Comparison of ENCODE assay signal across 37 cellular contexts in genomic region chr2:210277133-210277532, GRCh38. TPM values are rescaled to one million over a fixed set of nuclear protein-coding genes. Genes with fewer than 3 reads are reported as not detected.
"Had no signal": no experiment of that assay in that cellular context is flagged by ENCODE, and none has a peak within 500 bp of the region (broad histone marks: within the 10 kb centered on the region; RNA-seq: fewer than 3 reads in every experiment).

No MANE protein-coding gene starts in this region.

- ATAC-seq: activated naive CD4-positive, alpha-beta T cell treated with anti-CD3 and anti-CD28 coated beads, Interleukin-2, amount 50 U/mL, for 72 hours; activated naive CD8-positive, alpha-beta T cell treated with anti-CD3 and anti-CD28 coated beads, Interleukin-2, amount 50 U/mL, for 24 hours; activated T-cell treated with anti-CD3 and anti-CD28 coated beads, Interleukin-2, amount 50 U/mL, for 4 hours; activated T-cell treated with anti-CD3 and anti-CD28 coated beads, Interleukin-2, amount 50 U/mL, for 72 hours; activated T-helper 17 cell treated with anti-CD3 and anti-CD28 coated beads, Interleukin-2, amount 50 U/mL, for 72 hours; body of pancreas had no signal

- H3K4me1 ChIP-seq: adrenal gland, ascending aorta, body of pancreas, breast epithelium had no signal

- H3K27me3 ChIP-seq: adrenal gland, ascending aorta, body of pancreas, brain microvascular endothelial cell, breast epithelium, cardiac muscle cell had no signal

- H3K9me3 ChIP-seq: adrenal gland, ascending aorta, body of pancreas, breast epithelium had no signal

- H3K4me3 ChIP-seq: adrenal gland, ascending aorta, body of pancreas, breast epithelium, cardiac muscle cell had no signal

- DNase-seq: activated effector memory CD4-positive, alpha-beta T cell treated with anti-CD3 and anti-CD28 coated beads, Interleukin-2, amount 50 U/mL, for 16 hours; activated effector memory CD4-positive, alpha-beta T cell treated with Interleukin-2 at 50 U/mL for 16 hours; activated gamma-delta T cell; activated gamma-delta T cell treated with Interleukin-2 at 50 U/mL for 16 hours; activated naive CD4-positive, alpha-beta T cell; activated naive CD4-positive, alpha-beta T cell treated with anti-CD3 and anti-CD28 coated beads for 36 hours; activated naive CD4-positive, alpha-beta T cell treated with anti-CD3 and anti-CD28 coated beads, Interleukin-2, amount 10 ng/mL, durations not matched to agents 7 days and 5 days; activated naive CD4-positive, alpha-beta T cell treated with anti-CD3 and anti-CD28 coated beads, Interleukin-2, amount 50 U/mL, for 16 hours; activated naive CD4-positive, alpha-beta T cell treated with Interleukin-2 at 50 U/mL for 16 hours; activated naive CD8-positive, alpha-beta T cell treated with anti-CD3 and anti-CD28 coated beads for 36 hours; activated naive CD8-positive, alpha-beta T cell treated with anti-CD3 and anti-CD28 coated beads, Interleukin-2, amount 10 ng/mL, durations not matched to agents 7 days and 5 days; activated naive CD8-positive, alpha-beta T cell treated with anti-CD3 and anti-CD28 coated beads, Interleukin-2, amount 50 U/mL, for 24 hours; activated T-cell treated with anti-CD3 and anti-CD28 coated beads, Interleukin-2, amount 50 U/mL, for 1 hour; activated T-cell treated with anti-CD3 and anti-CD28 coated beads, Interleukin-2, amount 50 U/mL, for 24 hours; activated T-cell treated with anti-CD3 and anti-CD28 coated beads, Interleukin-2, amount 50 U/mL, for 4 hours; activated T-cell treated with anti-CD3 and anti-CD28 coated beads, Interleukin-2, amount 50 U/mL, for 48 hours; activated T-cell treated with anti-CD3 and anti-CD28 coated beads, Interleukin-2, amount 50 U/mL, for 72 hours; adrenal gland; amniotic stem cell; amygdala; anterior cingulate cortex; aorta; body of pancreas; brain microvascular endothelial cell; caudate nucleus; central memory CD4-positive, alpha-beta T cell; cerebellar nuclear complex had no signal

- FAIRE-seq: astrocyte, bronchial epithelial cell had no signal

- H3K27ac ChIP-seq: adrenal gland, ascending aorta, body of pancreas, brain microvascular endothelial cell, breast epithelium, cardiac muscle cell had no signal

- H3K36me3 ChIP-seq: adrenal gland, ascending aorta, brain microvascular endothelial cell, breast epithelium, cardiac muscle cell had no signal

RNA-seq across cellular contexts. Expression of gene MYL1, which starts 37.8 kb away (rescaled TPM):
- total RNA-seq: activated naive CD4-positive, alpha-beta T cell treated with anti-CD3 and anti-CD28 coated beads for 36 hours; activated naive CD4-positive, alpha-beta T cell treated with anti-CD3 and anti-CD28 coated beads, Interleukin-2, amount 50 U/mL, for 72 hours; activated naive CD8-positive, alpha-beta T cell treated with anti-CD3 and anti-CD28 coated beads for 36 hours; activated naive CD8-positive, alpha-beta T cell treated with anti-CD3 and anti-CD28 coated beads, Interleukin-2, amount 10 ng/mL, durations not matched to agents 7 days and 5 days; activated T-cell treated with anti-CD3 and anti-CD28 coated beads, Interleukin-2, amount 50 U/mL, for 4 hours; activated T-cell treated with anti-CD3 and anti-CD28 coated beads, Interleukin-2, amount 50 U/mL, for 72 hours; activated T-helper 1 cell treated with anti-CD3 and anti-CD28 coated beads, Interleukin-12 subunit alpha, Interleukin-12 subunit beta, Interleukin-2, Interleukin-4 antibody, amounts not matched to agents 30 ng/mL and 10 ng/mL and 1 ng/mL, durations not matched to agents 14 hours and 24 hours and 36 hours; activated T-helper 17 cell treated with anti-CD3 and anti-CD28 coated beads, Interleukin-2, amount 50 U/mL, for 72 hours; activated T-helper 2 cell treated with anti-CD3 and anti-CD28 coated beads, Interferon-gamma antibody, Interleukin-2, Interleukin-4, amounts not matched to agents 10 μg/mL and 5 μg/mL and 100 μg/mL, durations not matched to agents 14 hours and 24 hours and 36 hours; aorta; ascending aorta; body of pancreas; breast epithelium; bronchial epithelial cell; cardiac muscle cell; chondrocyte had no signal

RNA-seq across cellular contexts. Expression of gene ACADL, which starts 51.9 kb away (rescaled TPM):
- total RNA-seq: activated naive CD4-positive, alpha-beta T cell treated with anti-CD3 and anti-CD28 coated beads for 36 hours; activated naive CD4-positive, alpha-beta T cell treated with anti-CD3 and anti-CD28 coated beads, Interleukin-2, amount 50 U/mL, for 72 hours; activated naive CD8-positive, alpha-beta T cell treated with anti-CD3 and anti-CD28 coated beads for 36 hours; activated naive CD8-positive, alpha-beta T cell treated with anti-CD3 and anti-CD28 coated beads, Interleukin-2, amount 10 ng/mL, durations not matched to agents 7 days and 5 days; activated T-cell treated with anti-CD3 and anti-CD28 coated beads, Interleukin-2, amount 50 U/mL, for 4 hours; activated T-cell treated with anti-CD3 and anti-CD28 coated beads, Interleukin-2, amount 50 U/mL, for 72 hours; activated T-helper 1 cell treated with anti-CD3 and anti-CD28 coated beads, Interleukin-12 subunit alpha, Interleukin-12 subunit beta, Interleukin-2, Interleukin-4 antibody, amounts not matched to agents 30 ng/mL and 10 ng/mL and 1 ng/mL, durations not matched to agents 14 hours and 24 hours and 36 hours; activated T-helper 17 cell treated with anti-CD3 and anti-CD28 coated beads, Interleukin-2, amount 50 U/mL, for 72 hours; activated T-helper 2 cell treated with anti-CD3 and anti-CD28 coated beads, Interferon-gamma antibody, Interleukin-2, Interleukin-4, amounts not matched to agents 10 μg/mL and 5 μg/mL and 100 μg/mL, durations not matched to agents 14 hours and 24 hours and 36 hours; chondrocyte had no signal
